Comparison of ENCODE assay signal across 8 cellular contexts in the genomic region with DNA sequence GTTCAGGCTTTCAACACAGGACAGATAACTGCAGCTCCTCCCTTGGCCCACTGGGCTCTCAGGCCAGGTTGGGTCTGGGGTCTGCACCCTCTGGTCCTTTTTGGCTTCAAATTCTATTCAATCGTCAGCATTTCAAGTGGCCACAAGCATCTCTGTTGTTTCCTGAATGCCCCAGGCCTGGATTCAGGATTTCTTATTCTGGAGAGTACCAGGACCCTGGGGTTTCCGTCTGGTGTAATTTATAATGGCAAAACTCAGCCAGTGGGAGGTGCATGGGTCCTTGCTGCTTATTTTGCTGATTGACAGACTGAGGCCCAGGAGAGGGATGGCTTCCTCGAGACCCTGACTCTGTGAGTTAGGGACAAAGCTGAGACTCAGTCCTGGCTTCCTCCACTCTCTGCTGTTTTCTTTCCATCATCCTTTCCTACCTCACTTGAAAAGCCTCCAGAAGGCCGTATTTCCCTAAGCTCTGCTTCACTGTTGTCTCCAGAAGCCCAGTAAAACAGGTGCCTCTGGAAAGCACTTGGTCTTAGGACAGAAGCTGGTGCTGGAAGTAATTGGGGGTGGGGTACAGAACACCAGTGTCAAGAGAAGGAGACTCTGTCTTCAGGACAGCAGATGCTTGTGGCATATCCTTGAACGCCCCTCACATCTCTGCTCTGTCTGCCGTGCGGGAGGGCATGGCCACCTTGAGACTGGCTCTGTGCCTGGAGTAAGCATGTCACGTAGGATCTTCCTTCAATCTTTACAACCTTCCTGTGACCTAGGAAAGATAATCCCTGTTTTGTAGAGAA. TPM values are rescaled to one million over a fixed set of nuclear protein-coding genes. Genes with fewer than 3 reads are reported as not detected.
A peak's percentile ranks its signal among the peaks of the same experiment; 100 is the strongest.
DNase-seq lines count a peak whose midpoint lies in the region; ATAC-seq and TF ChIP-seq lines count a peak whose summit lies in the region.

No MANE protein-coding gene starts in this region.

- 37% methylated on average over 8 of the region's 8 CpGs for WGBS in urinary bladder

- H3K36me3 ChIP-seq in urinary bladder (ENCODE audit: insufficient read depth) = no peaks in the 10 kb centered on the region

- H3K36me3 Mint-ChIP-seq in activated naive CD4-positive, alpha-beta T cell treated with anti-CD3 and anti-CD28 coated beads, Interleukin-2, amount 10 ng/mL, durations not matched to agents 7 days and 5 days = peaks cover 85% of the 10 kb centered on the region
- peaks cover 8 to 58% (median 27%) of the 10 kb centered on the region in 3 donors for H3K36me3 Mint-ChIP-seq in naive thymus-derived CD8-positive, alpha-beta T cell

- H3K4me1 ChIP-seq in urinary bladder (ENCODE audit: insufficient read depth) = peaks cover 9% of the 10 kb centered on the region

- CTCF ChIA-PET in activated naive CD4-positive, alpha-beta T cell treated with anti-CD3 and anti-CD28 coated beads, Interleukin-2, amount 10 ng/mL, durations not matched to agents 7 days and 5 days (lab: Charles Lee) = interaction anchor here (0.9 to 21.2 kb wide), 4 partner anchors 10 to 39 kb away, joined by 3 to 986 read pairs (median 20); a partner anchor contains a TSS
- CTCF ChIA-PET in HEK293T (lab: Yijun Ruan, JAX) = no interaction called here

- H3K27me3 ChIP-seq in dorsolateral prefrontal cortex = no peaks in the 10 kb centered on the region

- TF ChIP-seq CTCF in dorsolateral prefrontal cortex (IDR thresholded peaks at IDR 0.05 in 54 of 56, conservative IDR thresholded peaks at IDR 0.05 in 2 of 56; ENCODE audit: low read depth in 1 of 56, partially characterized antibody in 56 of 56) = no peak

- peak in 1 of 2 donors; percentile 9 for ATAC-seq in naive thymus-derived CD8-positive, alpha-beta T cell

- H3K27ac ChIP-seq in dorsolateral prefrontal cortex (peak overlapping the region in 57 of 59 donors; percentile 1 to 93 (median 83)), urinary bladder (ENCODE audit: low read depth) (peak overlapping the region; percentile 76)

- H3K27me3 Mint-ChIP-seq in activated naive CD4-positive, alpha-beta T cell treated with anti-CD3 and anti-CD28 coated beads, Interleukin-2, amount 10 ng/mL, durations not matched to agents 7 days and 5 days = no peaks in the 10 kb centered on the region
- H3K27me3 Mint-ChIP-seq in naive thymus-derived CD8-positive, alpha-beta T cell = no peaks in the 10 kb centered on the region

- H3K4me3 ChIP-seq in dorsolateral prefrontal cortex = no peak overlapping the region
- no peak overlapping the region for H3K4me3 ChIP-seq in urinary bladder (ENCODE audit: low read depth, low read length)

- POLR2A ChIA-PET in naive thymus-derived CD8-positive, alpha-beta T cell (lab: Charles Lee) = interaction anchor here (0.9 to 20.6 kb wide), 7 partner anchors 10 to 90 kb away, joined by 3 to 914 read pairs (median 4); a partner anchor contains a TSS
- POLR2A ChIA-PET in HEK293T (lab: Yijun Ruan, JAX) = interaction anchor here (0.9 kb wide), 1 partner anchor 38 kb away, joined by 3 read pairs; no protein-coding TSS in a partner anchor

- peaks cover 98% of the 10 kb centered on the region for H3K4me1 Mint-ChIP-seq in activated naive CD4-positive, alpha-beta T cell treated with anti-CD3 and anti-CD28 coated beads, Interleukin-2, amount 10 ng/mL, durations not matched to agents 7 days and 5 days
- H3K4me1 Mint-ChIP-seq in naive thymus-derived CD8-positive, alpha-beta T cell = peaks cover 63 to 99% (median 96%) of the 10 kb centered on the region in 4 donors

- intact Hi-C loops in dorsolateral prefrontal cortex (cut with DNase I) = no loop called here

- H3K27ac Mint-ChIP-seq in activated naive CD4-positive, alpha-beta T cell treated with anti-CD3 and anti-CD28 coated beads, Interleukin-2, amount 10 ng/mL, durations not matched to agents 7 days and 5 days = peak overlapping the region; percentile 94
- peak overlapping the region; percentile 91 to 98 (median 95) for H3K27ac Mint-ChIP-seq in naive thymus-derived CD8-positive, alpha-beta T cell

- H3K4me3 Mint-ChIP-seq in activated naive CD4-positive, alpha-beta T cell treated with anti-CD3 and anti-CD28 coated beads, Interleukin-2, amount 10 ng/mL, durations not matched to agents 7 days and 5 days = peak overlapping the region; percentile 31
- H3K4me3 Mint-ChIP-seq in naive thymus-derived CD8-positive, alpha-beta T cell = peak overlapping the region; percentile 64 to 87 (median 84)

- H3K9me3 Mint-ChIP-seq in activated naive CD4-positive, alpha-beta T cell treated with anti-CD3 and anti-CD28 coated beads, Interleukin-2, amount 10 ng/mL, durations not matched to agents 7 days and 5 days = peaks cover 11% of the 10 kb centered on the region
- H3K9me3 Mint-ChIP-seq in naive thymus-derived CD8-positive, alpha-beta T cell = peaks cover 0 to 10% (median 2%) of the 10 kb centered on the region in 9 donors

- DNase-seq in activated naive CD4-positive, alpha-beta T cell treated with anti-CD3 and anti-CD28 coated beads, Interleukin-2, amount 10 ng/mL, durations not matched to agents 7 days and 5 days = no peak
- no peak for DNase-seq in activated naive CD4-positive, alpha-beta T cell treated with anti-CD3 and anti-CD28 coated beads, Interleukin-2, amount 50 U/mL, for 16 hours
- no peak for DNase-seq in dorsolateral prefrontal cortex
- no peak for DNase-seq in naive thymus-derived CD8-positive, alpha-beta T cell
- no peak for DNase-seq in stimulated activated CD4-positive, alpha-beta T cell treated with anti-CD3 and anti-CD28 coated beads, Interleukin-4, amount 100 ng/mL, for 24 hours
- no peak for DNase-seq in KG1 (lab: John Stamatoyannopoulos, UW)
- no peak for DNase-seq in HEK293T (ENCODE audit: extremely low spot score)

TF ChIP-seq in HEK293T, 16 proteins besides CTCF, POLR2A, EP300 and RAD21:
- TF ChIP-seq LEF1 (IDR thresholded peaks at IDR 0.05; ENCODE audit: borderline replicate concordance) = no peak
- TF ChIP-seq TARDBP (IDR thresholded peaks at IDR 0.05) = no peak
- no peak for TF ChIP-seq FOXK2 (IDR thresholded peaks at IDR 0.05)

RNA-seq across cellular contexts. Expression of a gene that starts 39.5 kb away (rescaled TPM):
- total RNA-seq in dorsolateral prefrontal cortex (1 to 10 TPM in 2 of 120 experiments, under 1 TPM in 103, not detected in 15; 0.07 to 1.3 (median 0.38) TPM), urinary bladder (0.16 TPM)
- under 1 TPM; 0.11 to 0.36 TPM for total RNA-seq in naive thymus-derived CD8-positive, alpha-beta T cell
- polyA plus RNA-seq in naive thymus-derived CD8-positive, alpha-beta T cell = not detected
- polyA plus RNA-seq in urinary bladder = not detected

RNA-seq across cellular contexts. Expression of a gene that starts 44.1 kb away (rescaled TPM):
- total RNA-seq in dorsolateral prefrontal cortex (10 to 100 TPM; 40.9 to 83.1 (median 60.2) TPM), urinary bladder (26.4 TPM)
- 100 to 1,000 TPM; 163 to 165 TPM for total RNA-seq in naive thymus-derived CD8-positive, alpha-beta T cell
- polyA plus RNA-seq in naive thymus-derived CD8-positive, alpha-beta T cell = 100 to 1,000 TPM; 152 to 293 (median 155) TPM
- polyA plus RNA-seq in urinary bladder = 65.1 TPM
